ENCODE assay signal across 1 cellular context in genomic region chr16:12260647-12261262, GRCh38.
A peak's percentile ranks its signal among the peaks of the same experiment; 100 is the strongest.
TF ChIP-seq lines count a peak whose summit lies in the region.

No MANE protein-coding gene starts in this region.

TF ChIP-seq in HepG2, 621 proteins besides CTCF, POLR2A, EP300 and RAD21 (continued from another document and continues in another):
- TF ChIP-seq ZNF20 (CRISPR knock-in tag; IDR thresholded peaks at IDR 0.05) (no peak), POLR2G (IDR thresholded peaks at IDR 0.05; ENCODE audit: low read depth, low read length) (no peak), ATAD3A (CRISPR knock-in tag; IDR thresholded peaks at IDR 0.05) (no peak), ZBTB8A (CRISPR knock-in tag; IDR thresholded peaks at IDR 0.05; ENCODE audit: borderline replicate concordance, low read depth) (no peak), ZNF780A (CRISPR knock-in tag; IDR thresholded peaks at IDR 0.05) (no peak), RERE (CRISPR knock-in tag; IDR thresholded peaks at IDR 0.05; ENCODE audit: low read depth) (0 out of 2 replicates have a peak, but pooled peaks have one; percentile 42), MXD1 (CRISPR knock-in tag; IDR thresholded peaks at IDR 0.05) (peak; percentile 84), ELF1 (CRISPR knock-in tag; IDR thresholded peaks at IDR 0.05) (0 out of 2 replicates have a peak, but pooled peaks have one; percentile 26), ZNF879 (CRISPR knock-in tag; IDR thresholded peaks at IDR 0.05) (no peak), NFYC (CRISPR knock-in tag; IDR thresholded peaks at IDR 0.05) (no peak), SNRNP70 (IDR thresholded peaks at IDR 0.05; ENCODE audit: low read depth, low read length) (no peak), ARHGAP35 (CRISPR knock-in tag; IDR thresholded peaks at IDR 0.05; ENCODE audit: borderline replicate concordance) (no peak), FOXO1 (CRISPR knock-in tag; IDR thresholded peaks at IDR 0.05) (peak; percentile 61; the same call in 1 of the 2 replicates), RFX5 (IDR thresholded peaks at IDR 0.05; ENCODE audit: low read depth, low read length) (no peak), ZNF687 (CRISPR knock-in tag; IDR thresholded peaks at IDR 0.05) (peak; percentile 82), THYN1 (CRISPR knock-in tag; IDR thresholded peaks at IDR 0.05; ENCODE audit: borderline replicate concordance, low read depth) (no peak), ZNF816 (CRISPR knock-in tag; IDR thresholded peaks at IDR 0.05; ENCODE audit: borderline replicate concordance) (no peak), NFATC3 (CRISPR knock-in tag; IDR thresholded peaks at IDR 0.05) (no peak), ZBTB39 (CRISPR knock-in tag; IDR thresholded peaks at IDR 0.05) (no peak), ZNF776 (CRISPR knock-in tag; IDR thresholded peaks at IDR 0.05) (peak; percentile 86; the same call in 1 of the 2 replicates), BRD4 (CRISPR knock-in tag; IDR thresholded peaks at IDR 0.05) (0 out of 2 replicates have a peak, but pooled peaks have one; percentile 52), TEF (CRISPR knock-in tag; IDR thresholded peaks at IDR 0.05) (no peak), JUN (CRISPR knock-in tag; IDR thresholded peaks at IDR 0.05) (no peak), ZNF704 (CRISPR knock-in tag; IDR thresholded peaks at IDR 0.05; ENCODE audit: borderline replicate concordance) (no peak), FOSL1 (CRISPR knock-in tag; IDR thresholded peaks at IDR 0.05; ENCODE audit: borderline replicate concordance) (no peak), NFE2 (CRISPR knock-in tag; IDR thresholded peaks at IDR 0.05) (no peak), ZNF484 (CRISPR knock-in tag; IDR thresholded peaks at IDR 0.05; ENCODE audit: borderline replicate concordance, low read depth) (0 out of 2 replicates have a peak, but pooled peaks have one; percentile 51), ELK4 (CRISPR knock-in tag; IDR thresholded peaks at IDR 0.05; ENCODE audit: borderline replicate concordance) (no peak), ZNF17 (CRISPR knock-in tag; IDR thresholded peaks at IDR 0.05) (no peak), PHF8 (CRISPR knock-in tag; IDR thresholded peaks at IDR 0.05) (peak; percentile 11; the same call in 1 of the 2 replicates), ZNF180 (CRISPR knock-in tag; IDR thresholded peaks at IDR 0.05; ENCODE audit: borderline replicate concordance, low read depth) (no peak), ZFP41 (CRISPR knock-in tag; IDR thresholded peaks at IDR 0.05; ENCODE audit: borderline replicate concordance) (no peak), ZNF496 (CRISPR knock-in tag; IDR thresholded peaks at IDR 0.05; ENCODE audit: insufficient replicate concordance) (no peak), ARID2 (CRISPR knock-in tag; IDR thresholded peaks at IDR 0.05; ENCODE audit: borderline replicate concordance) (no peak), HDAC6 (IDR thresholded peaks at IDR 0.05; ENCODE audit: low read depth, low read length) (no peak), FOXK1 (CRISPR knock-in tag; IDR thresholded peaks at IDR 0.05; ENCODE audit: borderline replicate concordance, low read depth) (no peak), GZF1 (CRISPR knock-in tag; IDR thresholded peaks at IDR 0.05) (no peak), ZNF512 (CRISPR knock-in tag; IDR thresholded peaks at IDR 0.05) (no peak), FOXK2 (IDR thresholded peaks at IDR 0.05) (no peak), ATF4 (CRISPR knock-in tag; IDR thresholded peaks at IDR 0.05) (no peak), ZSCAN20 (CRISPR knock-in tag; IDR thresholded peaks at IDR 0.05; ENCODE audit: borderline replicate concordance) (no peak), ZNF513 (CRISPR knock-in tag; conservative IDR thresholded peaks at IDR 0.05) (no peak), KAT2B (IDR thresholded peaks at IDR 0.05; ENCODE audit: borderline replicate concordance, low read depth, low read length) (no peak), SETDB1 (CRISPR knock-in tag; IDR thresholded peaks at IDR 0.05; ENCODE audit: borderline replicate concordance) (no peak), ZNF552 (CRISPR knock-in tag; IDR thresholded peaks at IDR 0.05; ENCODE audit: borderline replicate concordance) (no peak; the same call in 1 of the 2 replicates), EZH2 (conservative IDR thresholded peaks at IDR 0.05; ENCODE audit: low read depth, low read length) (no peak)
